ENCODE assay signal across 28 cellular contexts in genomic region chr5:61071565-61071964, GRCh38.
DNase-seq lines count a peak whose midpoint lies in the region; ATAC-seq and TF ChIP-seq lines count a peak whose summit lies in the region.
"Had no signal": no experiment of that assay in that cellular context is flagged by ENCODE, and none has a peak within 500 bp of the region (broad histone marks: within the 10 kb centered on the region; RNA-seq: fewer than 3 reads in every experiment).

No MANE protein-coding gene starts in this region.

- H3K9ac ChIP-seq in iPS-15b (ENCODE audit: low read depth, low read length) = peak overlapping the region; percentile 2

- peaks cover 12% of the 10 kb centered on the region for H3K4me1 Mint-ChIP-seq in nephron progenitor cell
- no peaks in the 10 kb centered on the region for H3K4me1 Mint-ChIP-seq in activated naive CD4-positive, alpha-beta T cell treated with anti-CD3 and anti-CD28 coated beads for 36 hours (ENCODE audit: low read depth)

- H3K79me2 ChIP-seq in PC-9 (ENCODE audit: low read depth) = peaks cover 3% of the 10 kb centered on the region; the same call in 1 of the 2 replicates

- H3K27me3 Mint-ChIP-seq in nephron progenitor cell (ENCODE audit: low read depth, poor library complexity) = no peaks in the 10 kb centered on the region
- no peaks in the 10 kb centered on the region for H3K27me3 Mint-ChIP-seq in activated naive CD4-positive, alpha-beta T cell treated with anti-CD3 and anti-CD28 coated beads for 36 hours (ENCODE audit: low read depth)
- H3K27me3 Mint-ChIP-seq: stimulated activated naive CD8-positive, alpha-beta T cell treated with anti-CD3 and anti-CD28 coated beads, Interleukin-15, Interleukin-2, amounts not matched to agents 100 ng/mL and 50 ng/mL, for 24 hours had no signal

- no peak overlapping the region for H3K4me3 Mint-ChIP-seq in nephron progenitor cell
- no peak overlapping the region for H3K4me3 Mint-ChIP-seq in activated naive CD4-positive, alpha-beta T cell treated with anti-CD3 and anti-CD28 coated beads for 36 hours
- H3K4me3 Mint-ChIP-seq: activated T-cell treated with anti-CD3 and anti-CD28 coated beads, Interleukin-2, amount 50 U/mL, for 72 hours; stimulated activated naive CD8-positive, alpha-beta T cell treated with anti-CD3 and anti-CD28 coated beads, Interleukin-15, Interleukin-2, amounts not matched to agents 100 ng/mL and 50 ng/mL, for 24 hours; T-helper 1 cell treated with Interleukin-12 subunit alpha and Interleukin-12 subunit beta and Interleukin-4 antibody, amounts not matched to agents 30 μg/mL and 1 μg/mL, for 36 hours had no signal

- no peaks in the 10 kb centered on the region for H3K9me3 ChIP-seq in PC-9 (ENCODE audit: insufficient read depth, low read depth)
- H3K9me3 ChIP-seq in iPS-15b (ENCODE audit: control insufficient read depth, insufficient read depth, low read length) = no peaks in the 10 kb centered on the region
- H3K9me3 ChIP-seq: pancreas, testis had no signal

- H3K36me3 ChIP-seq in PC-9 (ENCODE audit: low read depth) (no peaks in the 10 kb centered on the region), iPS-15b (ENCODE audit: control insufficient read depth, insufficient read depth, low read length) (no peaks in the 10 kb centered on the region)
- H3K36me3 ChIP-seq: pancreas had no signal

- intact Hi-C loops in PC-9 (cut with micrococcal nuclease; ENCODE audit: unreplicated experiment) = no loop called here
- intact Hi-C loops in activated naive CD4-positive, alpha-beta T cell treated with anti-CD3 and anti-CD28 coated beads for 36 hours (cut with micrococcal nuclease) = no loop called here

- H3K36me3 Mint-ChIP-seq in nephron progenitor cell (ENCODE audit: low read depth) = peaks cover 14% of the 10 kb centered on the region
- peaks cover 16% of the 10 kb centered on the region for H3K36me3 Mint-ChIP-seq in activated naive CD4-positive, alpha-beta T cell treated with anti-CD3 and anti-CD28 coated beads for 36 hours (ENCODE audit: low read depth)

- peak overlapping the region; percentile 93 for H3K27ac Mint-ChIP-seq in nephron progenitor cell
- H3K27ac Mint-ChIP-seq in activated naive CD4-positive, alpha-beta T cell treated with anti-CD3 and anti-CD28 coated beads for 36 hours = no peak overlapping the region
- H3K27ac Mint-ChIP-seq: activated T-cell treated with anti-CD3 and anti-CD28 coated beads, Interleukin-2, amount 50 U/mL, for 72 hours; stimulated activated naive CD8-positive, alpha-beta T cell treated with anti-CD3 and anti-CD28 coated beads, Interleukin-15, Interleukin-2, amounts not matched to agents 100 ng/mL and 50 ng/mL, for 24 hours; T-helper 1 cell treated with Interleukin-12 subunit alpha and Interleukin-12 subunit beta and Interleukin-4 antibody, amounts not matched to agents 30 μg/mL and 1 μg/mL, for 36 hours had no signal

- no peaks in the 10 kb centered on the region for H3K27me3 ChIP-seq in PC-9 (ENCODE audit: insufficient read depth, low read depth)
- no peaks in the 10 kb centered on the region for H3K27me3 ChIP-seq in iPS-15b (ENCODE audit: control insufficient read depth, insufficient read depth, low read length)
- H3K27me3 ChIP-seq: pancreas, spleen, testis had no signal

- no peaks in the 10 kb centered on the region for H4K20me1 ChIP-seq in PC-9 (ENCODE audit: insufficient read depth)

- no peak for TF ChIP-seq CTCF in PC-9 (conservative IDR thresholded peaks at IDR 0.05)
- no peak for TF ChIP-seq CTCF in nephron progenitor cell (IDR thresholded peaks at IDR 0.05)

- H3K9me2 ChIP-seq in PC-9 (ENCODE audit: insufficient read depth) = no peaks in the 10 kb centered on the region

- no peak for DNase-seq in PC-9
- DNase-seq in nephron progenitor cell = no peak
- DNase-seq in activated naive CD4-positive, alpha-beta T cell treated with anti-CD3 and anti-CD28 coated beads for 36 hours = no peak
- DNase-seq in SIG-M5 (lab: John Stamatoyannopoulos, UW) = no peak
- DNase-seq: activated CD4-positive, alpha-beta T cell treated with anti-CD3 and anti-CD28 coated beads, Interleukin-2, amount 50 U/mL, for 4 hours; activated naive CD4-positive, alpha-beta T cell; activated T-cell treated with anti-CD3 and anti-CD28 coated beads, Interleukin-2, amount 50 U/mL, for 72 hours; C1 segment of cervical spinal cord; caudate nucleus; DMS153; effector CD8-positive, alpha-beta T cell; foreskin fibroblast; KG1; left cardiac atrium; NCI-H1092 treated with DMSO at 0.1 percent for 48 hours; NCI-H187; pancreas; spleen; stimulated activated CD4-positive, alpha-beta T cell treated with anti-CD3 and anti-CD28 coated beads, Interleukin-2, amount 100 ng/mL, for 24 hours; testis had no signal

- H3K4me1 ChIP-seq in PC-9 (replicated peaks; ENCODE audit: insufficient read depth) (no peaks in the 10 kb centered on the region), iPS-15b (ENCODE audit: control insufficient read depth, insufficient read depth, low read length) (no peaks in the 10 kb centered on the region)
- H3K4me1 ChIP-seq: spleen, testis had no signal

- peak overlapping the region; percentile 3; the same call in 1 of the 2 replicates for H3K27ac ChIP-seq in PC-9
- H3K27ac ChIP-seq: coronary artery, pancreas, SK-N-MC, spleen, testis had no signal

- no peak overlapping the region for H3K4me3 ChIP-seq in PC-9
- no peak overlapping the region for H3K4me3 ChIP-seq in iPS-15b (ENCODE audit: low read depth, low read length)
- H3K4me3 ChIP-seq: coronary artery, GM12878, pancreas, SK-N-MC, spleen, testis had no signal

- POLR2A ChIA-PET in PC-9 (lab: Charles Lee; ENCODE audit: unreplicated experiment) = no interaction called here

- H2AFZ ChIP-seq in PC-9 = no peak overlapping the region

- peaks cover 12% of the 10 kb centered on the region for H3K9me3 Mint-ChIP-seq in nephron progenitor cell
- H3K9me3 Mint-ChIP-seq in activated naive CD4-positive, alpha-beta T cell treated with anti-CD3 and anti-CD28 coated beads for 36 hours = peaks cover 3% of the 10 kb centered on the region
- H3K9me3 Mint-ChIP-seq: stimulated activated naive CD8-positive, alpha-beta T cell treated with anti-CD3 and anti-CD28 coated beads, Interleukin-15, Interleukin-2, amounts not matched to agents 100 ng/mL and 50 ng/mL, for 24 hours; T-helper 1 cell treated with Interleukin-12 subunit alpha and Interleukin-12 subunit beta and Interleukin-4 antibody, amounts not matched to agents 30 μg/mL and 1 μg/mL, for 36 hours had no signal

- CTCF ChIA-PET in PC-9 (lab: Charles Lee) = no interaction called here
- CTCF ChIA-PET in activated naive CD4-positive, alpha-beta T cell treated with anti-CD3 and anti-CD28 coated beads for 36 hours (lab: Charles Lee) = no interaction called here

- no peak for ATAC-seq in HG03135 (IDR thresholded peaks at IDR 0.05; ENCODE audit: unreplicated experiment)
- no peak for ATAC-seq in GM19455 (IDR thresholded peaks at IDR 0.05; ENCODE audit: unreplicated experiment)
- ATAC-seq: activated T-cell treated with anti-CD3 and anti-CD28 coated beads, Interleukin-2, amount 50 U/mL, for 72 hours; GM12878; left cardiac atrium; pancreas had no signal

- no TSS peak for BruUV-seq in PC-9 (replicated peaks; lab: Mats Ljungman, UMichigan)

- no peaks in the 10 kb centered on the region for H3F3A ChIP-seq in PC-9 (ENCODE audit: insufficient read depth, low read depth)

- H3K4me2 ChIP-seq in PC-9 = no peak overlapping the region
